Comparison of ENCODE assay signal across 31 cellular contexts in the genomic region with DNA sequence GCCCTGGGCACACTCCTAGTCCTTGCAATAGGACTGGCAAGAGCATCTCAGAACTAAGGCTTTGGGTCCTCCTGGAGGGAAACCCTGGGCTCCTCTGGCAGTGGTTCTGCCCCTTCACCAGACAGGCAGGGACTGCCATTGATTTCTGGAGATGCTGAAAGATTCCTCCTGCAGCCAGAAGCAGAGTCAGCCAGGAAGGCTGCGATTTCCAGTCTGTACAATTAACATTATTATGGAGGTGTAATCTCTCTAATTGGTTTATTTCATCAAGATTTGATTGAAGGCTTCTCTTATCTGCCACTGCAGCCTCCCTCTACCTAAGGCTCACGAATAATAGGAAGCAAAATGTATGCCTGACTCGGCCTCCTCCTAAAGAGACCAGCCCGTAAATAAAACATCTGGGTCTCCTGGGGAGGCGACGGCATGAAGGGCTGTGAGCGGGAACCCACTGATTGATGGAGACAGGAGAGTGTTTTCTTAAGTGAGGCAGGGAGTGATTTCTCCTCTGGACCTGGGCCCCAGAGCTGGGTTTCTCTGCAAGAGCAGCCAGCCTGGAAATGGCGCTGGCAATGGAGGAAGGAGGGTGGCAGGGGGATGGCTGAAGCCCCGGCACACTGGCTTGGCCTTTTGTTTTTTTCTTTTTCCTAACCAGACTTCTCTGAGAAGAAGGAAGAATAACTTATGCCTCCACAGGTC.
"Had no signal": no experiment of that assay in that cellular context is flagged by ENCODE, and none has a peak within 500 bp of the region (broad histone marks: within the 10 kb centered on the region; RNA-seq: fewer than 3 reads in every experiment).

No MANE protein-coding gene starts in this region.

- ATAC-seq: activated CD4-positive, CD25-positive, alpha-beta regulatory T cell treated with anti-CD3 and anti-CD28 coated beads, Interleukin-2, amount 50 U/mL, for 24 hours; activated CD8-positive, alpha-beta T cell treated with anti-CD3 and anti-CD28 coated beads for 36 hours; activated T-cell treated with anti-CD3 and anti-CD28 coated beads, Interleukin-2, amount 50 U/mL, for 4 hours; activated T-helper 17 cell treated with anti-CD3 and anti-CD28 coated beads, Interleukin-2, amount 50 U/mL, for 72 hours; effector memory CD8-positive, alpha-beta T cell; foreskin keratinocyte; gastrocnemius medialis; T-helper 17 cell had no signal

- DNase-seq: activated B cell treated with CpG ODN at 0.5 μM for 24 hours; activated CD4-positive, alpha-beta T cell treated with anti-CD3 and anti-CD28 coated beads for 48 hours; activated CD4-positive, alpha-beta T cell treated with anti-CD3 and anti-CD28 coated beads, Interleukin-2, amount 50 U/mL, for 1 hour; activated CD4-positive, alpha-beta T cell treated with anti-CD3 and anti-CD28 coated beads, Interleukin-2, amount 50 U/mL, for 48 hours; activated CD8-positive, alpha-beta memory T cell treated with anti-CD3 and anti-CD28 coated beads for 24 hours; activated CD8-positive, alpha-beta T cell treated with anti-CD3 and anti-CD28 coated beads for 36 hours; activated effector memory CD4-positive, alpha-beta T cell treated with Interleukin-2 at 50 U/mL for 16 hours; activated gamma-delta T cell treated with Interleukin-2 at 50 U/mL for 16 hours; activated naive CD4-positive, alpha-beta T cell treated with anti-CD3 and anti-CD28 coated beads, Interleukin-2, amount 50 U/mL, for 16 hours; activated naive CD4-positive, alpha-beta T cell treated with Interleukin-2 at 50 U/mL for 16 hours; activated T-cell treated with anti-CD3 and anti-CD28 coated beads, Interleukin-2, amount 50 U/mL, for 4 hours; amniotic stem cell; anterior cingulate cortex; brain microvascular endothelial cell; caudate nucleus; cortex of kidney; dermis blood vessel endothelial cell; effector CD4-positive, alpha-beta T cell; effector memory CD8-positive, alpha-beta T cell; erythroblast; foreskin keratinocyte; gastrocnemius medialis; glutamatergic neuron; T-helper 1 cell; T-helper 17 cell; T1000; WERI-Rb-1 had no signal

- H3K27me3 Mint-ChIP-seq: activated T-helper 17 cell treated with anti-CD3 and anti-CD28 coated beads, Interleukin-2, amount 50 U/mL, for 72 hours had no signal

- H3K9me3 Mint-ChIP-seq: activated B cell treated with CpG ODN at 0.5 μM for 24 hours; activated CD8-positive, alpha-beta T cell treated with anti-CD3 and anti-CD28 coated beads for 36 hours; activated T-helper 17 cell treated with anti-CD3 and anti-CD28 coated beads, Interleukin-2, amount 50 U/mL, for 72 hours; T-helper 2 cell treated with Interferon-gamma antibody and Interleukin-4, amounts not matched to agents 5 μg/mL and 100 μg/mL, for 36 hours had no signal

- H3K4me3 Mint-ChIP-seq: activated B cell treated with CpG ODN at 0.5 μM for 24 hours; activated CD8-positive, alpha-beta T cell treated with anti-CD3 and anti-CD28 coated beads for 36 hours; activated naive CD8-positive, alpha-beta T cell; activated T-cell treated with anti-CD3 and anti-CD28 coated beads, Interleukin-2, amount 50 U/mL, for 4 hours; activated T-helper 17 cell treated with anti-CD3 and anti-CD28 coated beads, Interleukin-2, amount 50 U/mL, for 72 hours; effector memory CD8-positive, alpha-beta T cell; T-helper 17 cell; T-helper 2 cell treated with Interferon-gamma antibody and Interleukin-4, amounts not matched to agents 5 μg/mL and 100 μg/mL, for 36 hours had no signal

- H3K36me3 Mint-ChIP-seq: activated naive CD8-positive, alpha-beta T cell had no signal

- H3K4me1 Mint-ChIP-seq: activated B cell treated with CpG ODN at 0.5 μM for 24 hours; activated T-helper 17 cell treated with anti-CD3 and anti-CD28 coated beads, Interleukin-2, amount 50 U/mL, for 72 hours; T-helper 17 cell had no signal

- H3K27ac Mint-ChIP-seq: activated B cell treated with CpG ODN at 0.5 μM for 24 hours; activated CD8-positive, alpha-beta T cell treated with anti-CD3 and anti-CD28 coated beads for 36 hours; activated naive CD8-positive, alpha-beta T cell; activated T-helper 17 cell treated with anti-CD3 and anti-CD28 coated beads, Interleukin-2, amount 50 U/mL, for 72 hours; effector memory CD8-positive, alpha-beta T cell; T-helper 17 cell; T-helper 2 cell treated with Interferon-gamma antibody and Interleukin-4, amounts not matched to agents 5 μg/mL and 100 μg/mL, for 36 hours had no signal
